8 cellular contexts compared by ENCODE assay signal in genomic region chr1:70220517-70221240, GRCh38. TPM values are rescaled to one million over a fixed set of nuclear protein-coding genes. Genes with fewer than 3 reads are reported as not detected.
A peak's percentile ranks its signal among the peaks of the same experiment; 100 is the strongest.
DNase-seq lines count a peak whose midpoint lies in the region; ATAC-seq and TF ChIP-seq lines count a peak whose summit lies in the region.

No MANE protein-coding gene starts in this region.

- no peaks in the 10 kb centered on the region for H3K9me3 Mint-ChIP-seq in brain

- H3K27ac ChIP-seq in ACC112 (ENCODE audit: low read depth, low read length): peak overlapping the region; percentile 61

- DNase-seq in ecto neural progenitor cell (ENCODE audit: low spot score) (no peak), T1000 (lab: John Stamatoyannopoulos, UW) (no peak), NCI-H345 (lab: John Stamatoyannopoulos, UW) (no peak)

- peak overlapping the region; percentile 77 for H2AFZ ChIP-seq in ACC112 (ENCODE audit: low read length, unreplicated experiment)

- peaks cover 91% of the 10 kb centered on the region for H3K79me2 ChIP-seq in ACC112 (ENCODE audit: control insufficient read depth, insufficient read depth, low read length, unreplicated experiment)

- peak; percentile 4 for ATAC-seq in GM19043 (IDR thresholded peaks at IDR 0.05; ENCODE audit: low read depth, unreplicated experiment)
- peak; percentile 6 for ATAC-seq in HG03469 (IDR thresholded peaks at IDR 0.05; ENCODE audit: unreplicated experiment)

- H3K27ac Mint-ChIP-seq in brain: peak overlapping the region; percentile 92 to 98 (median 96)

- H3K9me3 ChIP-seq in mucosa of stomach (ENCODE audit: control insufficient read depth, low read length): no peaks in the 10 kb centered on the region

- H3K4me3 Mint-ChIP-seq in brain: peak overlapping the region; percentile 85 to 97 (median 89)

- peaks cover 51% of the 10 kb centered on the region for H3K4me1 Mint-ChIP-seq in brain

- TF ChIP-seq CTCF in brain (conservative IDR thresholded peaks at IDR 0.05): no peak

- peaks cover 29% of the 10 kb centered on the region for H3K36me3 ChIP-seq in ACC112 (ENCODE audit: insufficient read depth, low read length)
- no peaks in the 10 kb centered on the region for H3K36me3 ChIP-seq in mucosa of stomach (ENCODE audit: control insufficient read depth, insufficient read depth, low read length)

- H3K4me1 ChIP-seq in ACC112 (ENCODE audit: control insufficient read depth, insufficient read depth, low read length, unreplicated experiment) (peaks cover 25% of the 10 kb centered on the region), mucosa of stomach (ENCODE audit: control insufficient read depth, insufficient read depth, low read length) (no peaks in the 10 kb centered on the region)

- H3K27me3 Mint-ChIP-seq in brain: no peaks in the 10 kb centered on the region

- H3K27me3 ChIP-seq in ACC112 (ENCODE audit: insufficient read depth, low read length): no peaks in the 10 kb centered on the region
- H3K27me3 ChIP-seq in mucosa of stomach (ENCODE audit: control insufficient read depth, insufficient read depth, low read length): no peaks in the 10 kb centered on the region

- peaks cover 30% of the 10 kb centered on the region for H3K36me3 Mint-ChIP-seq in brain

- H3K4me3 ChIP-seq in ACC112 (ENCODE audit: low read depth, low read length) (peak overlapping the region; percentile 89), mucosa of stomach (ENCODE audit: low read length) (no peak overlapping the region)

- peak overlapping the region; percentile 90 for H3K9ac ChIP-seq in mucosa of stomach (ENCODE audit: low read length)

RNA-seq across cellular contexts. Expression of gene SRSF11, which starts 0.5 kb away (rescaled TPM):
- 42.8 TPM for polyA plus RNA-seq in brain (ENCODE audit: insufficient read depth, low read depth, low replicate concordance)

RNA-seq across cellular contexts. Expression of gene LRRC40, which starts 15.3 kb away (rescaled TPM):
- 4.0 TPM for polyA plus RNA-seq in brain (ENCODE audit: insufficient read depth, low read depth, low replicate concordance)
